28 cellular contexts compared by ENCODE assay signal in genomic region chr3:60906283-60906682, GRCh38.
"Had no signal": no experiment of that assay in that cellular context is flagged by ENCODE, and none has a peak within 500 bp of the region (broad histone marks: within the 10 kb centered on the region; RNA-seq: fewer than 3 reads in every experiment).

No MANE protein-coding gene starts in this region.

- FAIRE-seq: small intestine, urothelium cell line had no signal

- H3K4me2 ChIP-seq: neural progenitor cell had no signal

- H3K4me1 Mint-ChIP-seq: nephron; neural progenitor cell; stimulated activated effector memory CD8-positive, alpha-beta T cell treated with anti-CD3 and anti-CD28 coated beads, Interleukin-12 subunit alpha, Interleukin-12 subunit beta, amount 100 ng/mL, for 72 hours had no signal

- H3K9ac ChIP-seq: neural progenitor cell, parathyroid adenoma had no signal

- H3K27me3 Mint-ChIP-seq: progenitor cell of endocrine pancreas; stimulated activated naive B cell treated with anti-CD40 and anti-IgM and Interleukin-4, amounts not matched to agents 10 μg/mL and 1 μg/mL and 100 μg/mL, for 72 hours; stimulated activated naive CD8-positive, alpha-beta T cell treated with anti-CD3 and anti-CD28 coated beads, Interleukin-15, Interleukin-2, amounts not matched to agents 100 ng/mL and 50 ng/mL, for 24 hours had no signal

- H2AFZ ChIP-seq: neural progenitor cell, parathyroid adenoma had no signal

- H3K27ac Mint-ChIP-seq: nephron; neural progenitor cell; progenitor cell of endocrine pancreas; stimulated activated effector memory CD8-positive, alpha-beta T cell treated with anti-CD3 and anti-CD28 coated beads, Interleukin-12 subunit alpha, Interleukin-12 subunit beta, amount 100 ng/mL, for 72 hours; stimulated activated naive B cell treated with anti-CD40 and anti-IgM and Interleukin-4, amounts not matched to agents 10 μg/mL and 1 μg/mL and 100 μg/mL, for 72 hours; stimulated activated naive CD8-positive, alpha-beta T cell treated with anti-CD3 and anti-CD28 coated beads, Interleukin-15, Interleukin-2, amounts not matched to agents 100 ng/mL and 50 ng/mL, for 24 hours had no signal

- DNase-seq: occipital lobe; ovary; posterior cingulate gyrus; psoas muscle; right cardiac atrium; right lobe of liver; sigmoid colon; small intestine; stimulated activated CD4-positive, alpha-beta T cell treated with anti-CD3 and anti-CD28 coated beads, Interleukin-15, amount 100 ng/mL, for 24 hours; stimulated activated CD4-positive, alpha-beta T cell treated with anti-CD3 and anti-CD28 coated beads, Interleukin-2, amount 100 ng/mL, for 24 hours; stimulated activated CD4-positive, alpha-beta T cell treated with anti-CD3 and anti-CD28 coated beads, Interleukin-2, amount 100 ng/mL, for 48 hours; stimulated activated CD4-positive, alpha-beta T cell treated with anti-CD3 and anti-CD28 coated beads, Interleukin-4, amount 100 ng/mL, for 24 hours; stimulated activated naive B cell treated with anti-CD40 and anti-IgM and Interleukin-4, amounts not matched to agents 10 μg/mL and 1 μg/mL and 100 μg/mL, for 72 hours; stimulated activated naive CD4-positive, alpha-beta T cell treated with Interleukin-2 at 50 U/mL for 16 hours; stomach; thyroid gland; trophoblast cell; upper lobe of left lung had no signal

- H3K9me3 ChIP-seq: ovary, psoas muscle, right lobe of liver, sigmoid colon, stomach, thoracic aorta, thyroid gland, tibial nerve, upper lobe of left lung, vagina had no signal

- H3K36me3 Mint-ChIP-seq: neural progenitor cell; stimulated activated effector memory CD8-positive, alpha-beta T cell treated with anti-CD3 and anti-CD28 coated beads, Interleukin-12 subunit alpha, Interleukin-12 subunit beta, amount 100 ng/mL, for 72 hours had no signal

- H3K4me1 ChIP-seq: parathyroid adenoma, psoas muscle, right lobe of liver, sigmoid colon, stomach, thyroid gland, tibial nerve, upper lobe of left lung, vagina had no signal

- H3K36me3 ChIP-seq: neural progenitor cell, ovary, right lobe of liver, sigmoid colon, stomach, thoracic aorta, thyroid gland, tibial nerve, upper lobe of left lung, vagina had no signal

- H3K9me3 Mint-ChIP-seq: neural progenitor cell had no signal

- H3K4me3 Mint-ChIP-seq: nephron; neural progenitor cell; stimulated activated effector memory CD8-positive, alpha-beta T cell treated with anti-CD3 and anti-CD28 coated beads, Interleukin-12 subunit alpha, Interleukin-12 subunit beta, amount 100 ng/mL, for 72 hours; stimulated activated naive B cell treated with anti-CD40 and anti-IgM and Interleukin-4, amounts not matched to agents 10 μg/mL and 1 μg/mL and 100 μg/mL, for 72 hours; stimulated activated naive CD8-positive, alpha-beta T cell treated with anti-CD3 and anti-CD28 coated beads, Interleukin-15, Interleukin-2, amounts not matched to agents 100 ng/mL and 50 ng/mL, for 24 hours had no signal

- H3K27ac ChIP-seq: neural progenitor cell, ovary, parathyroid adenoma, psoas muscle, right lobe of liver, sigmoid colon, stomach, thoracic aorta, thyroid gland, tibial nerve, upper lobe of left lung, vagina had no signal

- H3K4me3 ChIP-seq: neural progenitor cell, ovary, psoas muscle, right lobe of liver, sigmoid colon, stomach, thoracic aorta, thyroid gland, tibial nerve, upper lobe of left lung, vagina had no signal

- H3K79me2 ChIP-seq: parathyroid adenoma had no signal

- ATAC-seq: psoas muscle; right cardiac atrium; right lobe of liver; stimulated activated effector memory CD8-positive, alpha-beta T cell treated with anti-CD3 and anti-CD28 coated beads, Interleukin-12 subunit alpha, Interleukin-12 subunit beta, amount 100 ng/mL, for 72 hours; stimulated activated naive B cell treated with anti-CD40 and anti-IgM and Interleukin-4, amounts not matched to agents 10 μg/mL and 1 μg/mL and 100 μg/mL, for 72 hours had no signal

- H3K27me3 ChIP-seq: neural progenitor cell, ovary, right lobe of liver, sigmoid colon, stomach, thyroid gland, tibial nerve, upper lobe of left lung, vagina had no signal
